Comparison of ENCODE assay signal across 29 cellular contexts in genomic region chr11:4658629-4659453, GRCh38. TPM values are rescaled to one million over a fixed set of nuclear protein-coding genes. Genes with fewer than 3 reads are reported as not detected.
"Had no signal": no experiment of that assay in that cellular context is flagged by ENCODE, and none has a peak within 500 bp of the region (broad histone marks: within the 10 kb centered on the region; RNA-seq: fewer than 3 reads in every experiment).

No MANE protein-coding gene starts in this region.

- H3K27me3 ChIP-seq: body of pancreas, colonic mucosa, gastrocnemius medialis, heart left ventricle, neural progenitor cell, upper lobe of right lung had no signal

- H3K36me3 Mint-ChIP-seq: activated CD8-positive, alpha-beta memory T cell treated with anti-CD3 and anti-CD28 coated beads, Interleukin-2, amount 10 ng/mL, durations not matched to agents 7 days and 5 days; activated naive CD8-positive, alpha-beta T cell treated with anti-CD3 and anti-CD28 coated beads, Interleukin-2, amount 10 ng/mL, durations not matched to agents 7 days and 5 days; immature natural killer cell; neural progenitor cell; stimulated activated effector memory CD8-positive, alpha-beta T cell treated with anti-CD3 and anti-CD28 coated beads, Interleukin-12 subunit alpha, Interleukin-12 subunit beta, amount 100 ng/mL, for 72 hours; T-cell had no signal

- H3K9ac ChIP-seq: neural progenitor cell, SK-N-SH had no signal

- H3K4me1 Mint-ChIP-seq: activated CD4-positive, alpha-beta memory T cell treated with anti-CD3 and anti-CD28 coated beads, Interleukin-2, amount 10 ng/mL, durations not matched to agents 7 days and 5 days; activated CD8-positive, alpha-beta memory T cell treated with anti-CD3 and anti-CD28 coated beads, Interleukin-2, amount 10 ng/mL, durations not matched to agents 7 days and 5 days; activated naive CD8-positive, alpha-beta T cell treated with anti-CD3 and anti-CD28 coated beads, Interleukin-2, amount 10 ng/mL, durations not matched to agents 7 days and 5 days; neural progenitor cell; stimulated activated effector memory CD8-positive, alpha-beta T cell treated with anti-CD3 and anti-CD28 coated beads, Interleukin-12 subunit alpha, Interleukin-12 subunit beta, amount 100 ng/mL, for 72 hours had no signal

- H3K36me3 ChIP-seq: colonic mucosa, gastrocnemius medialis, heart left ventricle, lower lobe of right lung, neural progenitor cell, prostate gland, thoracic aorta, upper lobe of right lung had no signal

- ATAC-seq: activated CD8-positive, alpha-beta memory T cell treated with anti-CD3 and anti-CD28 coated beads, Interleukin-2, amount 10 ng/mL, durations not matched to agents 7 days and 5 days; body of pancreas; gastrocnemius medialis; heart left ventricle; left cardiac atrium; lower lobe of right lung; right cardiac atrium; stimulated activated effector memory CD8-positive, alpha-beta T cell treated with anti-CD3 and anti-CD28 coated beads, Interleukin-12 subunit alpha, Interleukin-12 subunit beta, amount 100 ng/mL, for 72 hours; T-cell; upper lobe of right lung had no signal

- H3K27ac ChIP-seq: body of pancreas, colonic mucosa, gastrocnemius medialis, heart left ventricle, lower lobe of right lung, neural progenitor cell, prostate gland, skin epidermis, thoracic aorta, upper lobe of right lung had no signal

- H3K9me3 ChIP-seq: body of pancreas, colonic mucosa, gastrocnemius medialis, heart left ventricle, lower lobe of right lung, prostate gland, SK-N-SH, thoracic aorta, upper lobe of right lung had no signal

- H3K4me2 ChIP-seq: neural progenitor cell, SK-N-SH had no signal

- H3K9me2 ChIP-seq: SK-N-SH had no signal

- DNase-seq: activated CD4-positive, alpha-beta memory T cell treated with anti-CD3 and anti-CD28 coated beads, Interleukin-2, amount 10 ng/mL, durations not matched to agents 7 days and 5 days; activated CD4-positive, alpha-beta T cell treated with anti-CD3 and anti-CD28 coated beads for 48 hours; activated CD4-positive, CD25-positive, alpha-beta regulatory T cell; activated CD8-positive, alpha-beta memory T cell treated with anti-CD3 and anti-CD28 coated beads, Interleukin-2, amount 10 ng/mL, durations not matched to agents 7 days and 5 days; activated naive CD4-positive, alpha-beta T cell treated with Interleukin-2 at 50 U/mL for 16 hours; activated naive CD8-positive, alpha-beta T cell treated with anti-CD3 and anti-CD28 coated beads, Interleukin-2, amount 10 ng/mL, durations not matched to agents 7 days and 5 days; body of pancreas; central memory CD4-positive, alpha-beta T cell; colonic mucosa; gastrocnemius medialis; heart left ventricle; immature natural killer cell; left cardiac atrium; lower lobe of right lung; right cardiac atrium; SK-N-SH; stimulated activated CD4-positive, alpha-beta T cell treated with anti-CD3 and anti-CD28 coated beads, Interleukin-15, amount 100 ng/mL, for 24 hours; stimulated activated CD4-positive, alpha-beta T cell treated with anti-CD3 and anti-CD28 coated beads, Interleukin-4, amount 100 ng/mL, for 1 hour; T-cell; T-helper 9 cell; upper lobe of right lung had no signal

- H3K27ac Mint-ChIP-seq: activated CD4-positive, alpha-beta memory T cell treated with anti-CD3 and anti-CD28 coated beads, Interleukin-2, amount 10 ng/mL, durations not matched to agents 7 days and 5 days; activated CD8-positive, alpha-beta memory T cell treated with anti-CD3 and anti-CD28 coated beads, Interleukin-2, amount 10 ng/mL, durations not matched to agents 7 days and 5 days; activated naive CD8-positive, alpha-beta T cell treated with anti-CD3 and anti-CD28 coated beads, Interleukin-2, amount 10 ng/mL, durations not matched to agents 7 days and 5 days; immature natural killer cell; neural progenitor cell; stimulated activated effector memory CD8-positive, alpha-beta T cell treated with anti-CD3 and anti-CD28 coated beads, Interleukin-12 subunit alpha, Interleukin-12 subunit beta, amount 100 ng/mL, for 72 hours; T-cell had no signal

- H3K4me3 ChIP-seq: body of pancreas, colonic mucosa, gastrocnemius medialis, heart left ventricle, lower lobe of right lung, neural progenitor cell, prostate gland, skin epidermis, thoracic aorta, upper lobe of right lung had no signal

- H3K4me3 Mint-ChIP-seq: activated CD4-positive, alpha-beta memory T cell treated with anti-CD3 and anti-CD28 coated beads, Interleukin-2, amount 10 ng/mL, durations not matched to agents 7 days and 5 days; activated CD8-positive, alpha-beta memory T cell treated with anti-CD3 and anti-CD28 coated beads, Interleukin-2, amount 10 ng/mL, durations not matched to agents 7 days and 5 days; activated naive CD8-positive, alpha-beta T cell treated with anti-CD3 and anti-CD28 coated beads, Interleukin-2, amount 10 ng/mL, durations not matched to agents 7 days and 5 days; immature natural killer cell; neural progenitor cell; stimulated activated effector memory CD8-positive, alpha-beta T cell treated with anti-CD3 and anti-CD28 coated beads, Interleukin-12 subunit alpha, Interleukin-12 subunit beta, amount 100 ng/mL, for 72 hours; T-cell had no signal

- H2AFZ ChIP-seq: neural progenitor cell had no signal

- H3K4me1 ChIP-seq: body of pancreas, colonic mucosa, lower lobe of right lung, neural progenitor cell, prostate gland, upper lobe of right lung had no signal

- H3K9me3 Mint-ChIP-seq: activated CD4-positive, alpha-beta memory T cell treated with anti-CD3 and anti-CD28 coated beads, Interleukin-2, amount 10 ng/mL, durations not matched to agents 7 days and 5 days; activated naive CD8-positive, alpha-beta T cell treated with anti-CD3 and anti-CD28 coated beads, Interleukin-2, amount 10 ng/mL, durations not matched to agents 7 days and 5 days; immature natural killer cell; neural progenitor cell; stimulated activated effector memory CD8-positive, alpha-beta T cell treated with anti-CD3 and anti-CD28 coated beads, Interleukin-12 subunit alpha, Interleukin-12 subunit beta, amount 100 ng/mL, for 72 hours; T-cell had no signal

RNA-seq across cellular contexts. Expression of gene OR51E1, which starts 15.1 kb away (rescaled TPM):
- total RNA-seq: activated CD4-positive, alpha-beta memory T cell treated with anti-CD3 and anti-CD28 coated beads, Interleukin-2, amount 10 ng/mL, durations not matched to agents 7 days and 5 days; activated CD8-positive, alpha-beta memory T cell treated with anti-CD3 and anti-CD28 coated beads, Interleukin-2, amount 10 ng/mL, durations not matched to agents 7 days and 5 days; activated naive CD8-positive, alpha-beta T cell treated with anti-CD3 and anti-CD28 coated beads, Interleukin-2, amount 10 ng/mL, durations not matched to agents 7 days and 5 days; body of pancreas; lower lobe of right lung; mononuclear cell; osteoblast; T-cell; upper lobe of right lung had no signal
- polyA plus RNA-seq: immature natural killer cell, SK-N-SH had no signal

RNA-seq across cellular contexts. Expression of gene OR51D1, which starts 21.6 kb away (rescaled TPM):
- total RNA-seq: activated CD4-positive, alpha-beta memory T cell treated with anti-CD3 and anti-CD28 coated beads, Interleukin-2, amount 10 ng/mL, durations not matched to agents 7 days and 5 days; activated CD8-positive, alpha-beta memory T cell treated with anti-CD3 and anti-CD28 coated beads, Interleukin-2, amount 10 ng/mL, durations not matched to agents 7 days and 5 days; activated naive CD8-positive, alpha-beta T cell treated with anti-CD3 and anti-CD28 coated beads, Interleukin-2, amount 10 ng/mL, durations not matched to agents 7 days and 5 days; body of pancreas; colonic mucosa; gastrocnemius medialis; heart left ventricle; left cardiac atrium; lower lobe of right lung; osteoblast; prostate gland; right cardiac atrium; T-cell; thoracic aorta; upper lobe of right lung had no signal
- polyA plus RNA-seq: esophagus, heart left ventricle, immature natural killer cell, right cardiac atrium, SK-N-SH had no signal

RNA-seq across cellular contexts. Expression of gene OR51E2, which starts 38.8 kb away (rescaled TPM):
- total RNA-seq: activated CD4-positive, alpha-beta memory T cell treated with anti-CD3 and anti-CD28 coated beads, Interleukin-2, amount 10 ng/mL, durations not matched to agents 7 days and 5 days; activated CD8-positive, alpha-beta memory T cell treated with anti-CD3 and anti-CD28 coated beads, Interleukin-2, amount 10 ng/mL, durations not matched to agents 7 days and 5 days; activated naive CD8-positive, alpha-beta T cell treated with anti-CD3 and anti-CD28 coated beads, Interleukin-2, amount 10 ng/mL, durations not matched to agents 7 days and 5 days; body of pancreas; lower lobe of right lung; osteoblast; right cardiac atrium; T-cell; thoracic aorta; upper lobe of right lung had no signal
- polyA plus RNA-seq: immature natural killer cell, SK-N-SH had no signal

RNA-seq across cellular contexts. Expression of gene MMP26, which starts 45.7 kb away (rescaled TPM):
- total RNA-seq: activated CD4-positive, alpha-beta memory T cell treated with anti-CD3 and anti-CD28 coated beads, Interleukin-2, amount 10 ng/mL, durations not matched to agents 7 days and 5 days; activated CD8-positive, alpha-beta memory T cell treated with anti-CD3 and anti-CD28 coated beads, Interleukin-2, amount 10 ng/mL, durations not matched to agents 7 days and 5 days; activated naive CD8-positive, alpha-beta T cell treated with anti-CD3 and anti-CD28 coated beads, Interleukin-2, amount 10 ng/mL, durations not matched to agents 7 days and 5 days; body of pancreas; colonic mucosa; gastrocnemius medialis; heart left ventricle; left cardiac atrium; lower lobe of right lung; mononuclear cell; osteoblast; right cardiac atrium; T-cell; thoracic aorta; upper lobe of right lung had no signal
- polyA plus RNA-seq: esophagus, heart left ventricle, immature natural killer cell, right cardiac atrium, SK-N-SH had no signal
